ENCODE assay signal across 11 cellular contexts in genomic region chr4:165844151-165844550, GRCh38.
"Had no signal": no experiment of that assay in that cellular context is flagged by ENCODE, and none has a peak within 500 bp of the region (broad histone marks: within the 10 kb centered on the region; RNA-seq: fewer than 3 reads in every experiment).

No MANE protein-coding gene starts in this region.

- DNase-seq: activated CD4-positive, alpha-beta T cell treated with anti-CD3 and anti-CD28 coated beads, Interleukin-2, amount 50 U/mL, for 4 hours; activated CD4-positive, CD25-positive, alpha-beta regulatory T cell treated with anti-CD3 and anti-CD28 coated beads, Interleukin-2, amount 50 U/mL, for 72 hours; activated naive CD4-positive, alpha-beta T cell treated with anti-CD3 and anti-CD28 coated beads, Interleukin-2, amount 10 ng/mL, durations not matched to agents 7 days and 5 days; activated T-cell treated with anti-CD3 and anti-CD28 coated beads, Interleukin-2, amount 50 U/mL, for 1 hour; hippocampal formation; left lung; nucleus accumbens; T1000 had no signal

- ATAC-seq: esophagus mucosa; left lung; natural killer cell treated with Interleukin-12 subunit alpha and Interleukin-12 subunit beta and Interleukin-15 and Interleukin-18, amount 100 ng/mL, for 72 hours; stimulated activated effector memory CD8-positive, alpha-beta T cell treated with anti-CD3 and anti-CD28 coated beads, Interleukin-12 subunit alpha, Interleukin-12 subunit beta, amount 100 ng/mL, for 72 hours had no signal
